In genomic region chr12:27081668-27082091, GRCh38 we compare ENCODE assay signal across 1 cellular context.
TF ChIP-seq lines count a peak whose summit lies in the region.

No MANE protein-coding gene starts in this region.

TF ChIP-seq in HepG2, 621 proteins besides CTCF, POLR2A, EP300 and RAD21 (continued from another document):
- TF ChIP-seq, protein P1, sequence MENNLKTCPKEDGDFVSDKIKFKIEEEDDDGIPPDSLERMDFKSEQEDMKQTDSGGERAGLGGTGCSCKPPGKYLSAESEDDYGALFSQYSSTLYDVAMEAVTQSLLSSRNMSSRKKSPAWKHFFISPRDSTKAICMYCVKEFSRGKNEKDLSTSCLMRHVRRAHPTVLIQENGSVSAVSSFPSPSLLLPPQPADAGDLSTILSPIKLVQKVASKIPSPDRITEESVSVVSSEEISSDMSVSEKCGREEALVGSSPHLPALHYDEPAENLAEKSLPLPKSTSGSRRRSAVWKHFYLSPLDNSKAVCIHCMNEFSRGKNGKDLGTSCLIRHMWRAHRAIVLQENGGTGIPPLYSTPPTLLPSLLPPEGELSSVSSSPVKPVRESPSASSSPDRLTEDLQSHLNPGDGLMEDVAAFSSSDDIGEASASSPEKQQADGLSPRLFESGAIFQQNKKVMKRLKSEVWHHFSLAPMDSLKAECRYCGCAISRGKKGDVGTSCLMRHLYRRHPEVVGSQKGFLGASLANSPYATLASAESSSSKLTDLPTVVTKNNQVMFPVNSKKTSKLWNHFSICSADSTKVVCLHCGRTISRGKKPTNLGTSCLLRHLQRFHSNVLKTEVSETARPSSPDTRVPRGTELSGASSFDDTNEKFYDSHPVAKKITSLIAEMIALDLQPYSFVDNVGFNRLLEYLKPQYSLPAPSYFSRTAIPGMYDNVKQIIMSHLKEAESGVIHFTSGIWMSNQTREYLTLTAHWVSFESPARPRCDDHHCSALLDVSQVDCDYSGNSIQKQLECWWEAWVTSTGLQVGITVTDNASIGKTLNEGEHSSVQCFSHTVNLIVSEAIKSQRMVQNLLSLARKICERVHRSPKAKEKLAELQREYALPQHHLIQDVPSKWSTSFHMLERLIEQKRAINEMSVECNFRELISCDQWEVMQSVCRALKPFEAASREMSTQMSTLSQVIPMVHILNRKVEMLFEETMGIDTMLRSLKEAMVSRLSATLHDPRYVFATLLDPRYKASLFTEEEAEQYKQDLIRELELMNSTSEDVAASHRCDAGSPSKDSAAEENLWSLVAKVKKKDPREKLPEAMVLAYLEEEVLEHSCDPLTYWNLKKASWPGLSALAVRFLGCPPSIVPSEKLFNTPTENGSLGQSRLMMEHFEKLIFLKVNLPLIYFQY (CRISPR knock-in tag; IDR thresholded peaks at IDR 0.05; ENCODE audit: borderline replicate concordance) = no peak
